8 cellular contexts compared by ENCODE assay signal in genomic region chr19:13817615-13818371, GRCh38. TPM values are rescaled to one million over a fixed set of nuclear protein-coding genes. Genes with fewer than 3 reads are reported as not detected.
DNase-seq lines count a peak whose midpoint lies in the region; ATAC-seq and TF ChIP-seq lines count a peak whose summit lies in the region.

No MANE protein-coding gene starts in this region.

- H3K4me3 Mint-ChIP-seq in natural killer cell treated with Interleukin-12 subunit alpha and Interleukin-12 subunit beta and Interleukin-15 and Interleukin-18, amount 100 ng/mL, for 72 hours, result no peak overlapping the region
- no peak overlapping the region for H3K4me3 Mint-ChIP-seq in MCF 10A (ENCODE audit: unreplicated experiment)

- peaks cover 6% of the 10 kb centered on the region for H3K36me3 Mint-ChIP-seq in natural killer cell treated with Interleukin-12 subunit alpha and Interleukin-12 subunit beta and Interleukin-15 and Interleukin-18, amount 100 ng/mL, for 72 hours
- H3K36me3 Mint-ChIP-seq in MCF 10A (ENCODE audit: insufficient read depth, unreplicated experiment), result peaks cover 39% of the 10 kb centered on the region

- BruUV-seq in MCF 10A (replicated peaks; lab: Mats Ljungman, UMichigan), result no TSS peak

- DNase-seq in NCI-H2081 treated with DMSO at 0.1 percent for 48 hours (lab: John Stamatoyannopoulos, UW) (peak; percentile 74), ecto neural progenitor cell (ENCODE audit: low spot score) (peak; percentile 90), NCI-H524 (lab: John Stamatoyannopoulos, UW) (no peak), MCF 10A (ENCODE audit: unreplicated experiment) (no peak), NCI-H446 (lab: John Stamatoyannopoulos, UW) (no peak)
- DNase-seq in natural killer cell treated with Interleukin-12 subunit alpha and Interleukin-12 subunit beta and Interleukin-15 and Interleukin-18, amount 100 ng/mL, for 72 hours (ENCODE audit: low spot score), result no peak

- peaks cover 4 to 8% of the 10 kb centered on the region in 2 donors for H3K4me1 Mint-ChIP-seq in natural killer cell treated with Interleukin-12 subunit alpha and Interleukin-12 subunit beta and Interleukin-15 and Interleukin-18, amount 100 ng/mL, for 72 hours (ENCODE audit: low read depth in 2 of 2)
- peaks cover 11% of the 10 kb centered on the region for H3K4me1 Mint-ChIP-seq in MCF 10A (ENCODE audit: insufficient read depth, unreplicated experiment)

- POLR2A ChIA-PET in MCF 10A (lab: Yijun Ruan, JAX), result no interaction called here

- intact Hi-C loops in MCF 10A (cut with micrococcal nuclease), result no loop called here

- H3K4me3 ChIP-seq in GM08714 (ENCODE audit: low read length), result peak overlapping the region; percentile 7; the same call in 1 of the 2 replicates

- TF ChIP-seq CTCF in MCF 10A (IDR thresholded peaks at IDR 0.05; ENCODE audit: unreplicated experiment), result no peak

- no peaks in the 10 kb centered on the region for H3K27me3 Mint-ChIP-seq in natural killer cell treated with Interleukin-12 subunit alpha and Interleukin-12 subunit beta and Interleukin-15 and Interleukin-18, amount 100 ng/mL, for 72 hours
- no peaks in the 10 kb centered on the region for H3K27me3 Mint-ChIP-seq in MCF 10A (ENCODE audit: insufficient read depth, unreplicated experiment)

- peak; percentile 28 to 75 for ATAC-seq in natural killer cell treated with Interleukin-12 subunit alpha and Interleukin-12 subunit beta and Interleukin-15 and Interleukin-18, amount 100 ng/mL, for 72 hours
- ATAC-seq in GM19328 (IDR thresholded peaks at IDR 0.05; ENCODE audit: unreplicated experiment), result no peak

- H3K27ac Mint-ChIP-seq in natural killer cell treated with Interleukin-12 subunit alpha and Interleukin-12 subunit beta and Interleukin-15 and Interleukin-18, amount 100 ng/mL, for 72 hours, result no peak overlapping the region
- no peak overlapping the region for H3K27ac Mint-ChIP-seq in MCF 10A (ENCODE audit: low read depth, unreplicated experiment)

- H3K9me3 Mint-ChIP-seq in natural killer cell treated with Interleukin-12 subunit alpha and Interleukin-12 subunit beta and Interleukin-15 and Interleukin-18, amount 100 ng/mL, for 72 hours, result no peaks in the 10 kb centered on the region
- H3K9me3 Mint-ChIP-seq in MCF 10A (ENCODE audit: unreplicated experiment), result peaks cover 8% of the 10 kb centered on the region

- CTCF ChIA-PET in MCF 10A (lab: Yijun Ruan, JAX), result interaction anchor here (1.1 kb wide), 1 partner anchor 9 kb away, joined by 3 read pairs; no protein-coding TSS in a partner anchor

RNA-seq across cellular contexts. Expression of gene ZSWIM4, which starts 22.6 kb away (rescaled TPM):
- total RNA-seq in natural killer cell treated with Interleukin-12 subunit alpha and Interleukin-12 subunit beta and Interleukin-15 and Interleukin-18, amount 100 ng/mL, for 72 hours, result 1 to 10 TPM; 8.3 to 9.7 TPM
- 9.2 and 9.4 TPM in 2 replicates for total RNA-seq in MCF 10A (2022)

RNA-seq across cellular contexts. Expression of gene C19orf53, which starts 43.5 kb away (rescaled TPM):
- 10 to 100 TPM; 53.0 to 83.6 TPM for total RNA-seq in natural killer cell treated with Interleukin-12 subunit alpha and Interleukin-12 subunit beta and Interleukin-15 and Interleukin-18, amount 100 ng/mL, for 72 hours
- total RNA-seq in MCF 10A (2022), result 89.0 and 101 TPM in 2 replicates

RNA-seq across cellular contexts. Expression of gene MRI1, which starts 53.5 kb away (rescaled TPM):
- 10 to 100 TPM; 29.1 to 70.0 TPM for total RNA-seq in natural killer cell treated with Interleukin-12 subunit alpha and Interleukin-12 subunit beta and Interleukin-15 and Interleukin-18, amount 100 ng/mL, for 72 hours
- total RNA-seq in MCF 10A (2022), result 24.8 and 27.0 TPM in 2 replicates

RNA-seq across cellular contexts. Expression of gene NANOS3, which starts 59.1 kb away (rescaled TPM):
- under 1 TPM in 1 of 2 donors, not detected in 1; 0.95 TPM for total RNA-seq in natural killer cell treated with Interleukin-12 subunit alpha and Interleukin-12 subunit beta and Interleukin-15 and Interleukin-18, amount 100 ng/mL, for 72 hours
- total RNA-seq in MCF 10A (2022), result not detected in 2 replicates

Comparison
In these comparisons a context has a peak if more than half of its experiments do, and no peak if none do; other contexts are left out.
1. DNase-seq: peak in NCI-H2081 treated with DMSO at 0.1 percent for 48 hours (single experiment) and ecto neural progenitor cell (single experiment); none in natural killer cell treated with Interleukin-12 subunit alpha and Interleukin-12 subunit beta and Interleukin-15 and Interleukin-18, amount 100 ng/mL, for 72 hours (single experiment), NCI-H524 (0 of 2), MCF 10A (single experiment) and NCI-H446 (0 of 2).